Comparison of ENCODE assay signal across 8 cellular contexts in the genomic region with DNA sequence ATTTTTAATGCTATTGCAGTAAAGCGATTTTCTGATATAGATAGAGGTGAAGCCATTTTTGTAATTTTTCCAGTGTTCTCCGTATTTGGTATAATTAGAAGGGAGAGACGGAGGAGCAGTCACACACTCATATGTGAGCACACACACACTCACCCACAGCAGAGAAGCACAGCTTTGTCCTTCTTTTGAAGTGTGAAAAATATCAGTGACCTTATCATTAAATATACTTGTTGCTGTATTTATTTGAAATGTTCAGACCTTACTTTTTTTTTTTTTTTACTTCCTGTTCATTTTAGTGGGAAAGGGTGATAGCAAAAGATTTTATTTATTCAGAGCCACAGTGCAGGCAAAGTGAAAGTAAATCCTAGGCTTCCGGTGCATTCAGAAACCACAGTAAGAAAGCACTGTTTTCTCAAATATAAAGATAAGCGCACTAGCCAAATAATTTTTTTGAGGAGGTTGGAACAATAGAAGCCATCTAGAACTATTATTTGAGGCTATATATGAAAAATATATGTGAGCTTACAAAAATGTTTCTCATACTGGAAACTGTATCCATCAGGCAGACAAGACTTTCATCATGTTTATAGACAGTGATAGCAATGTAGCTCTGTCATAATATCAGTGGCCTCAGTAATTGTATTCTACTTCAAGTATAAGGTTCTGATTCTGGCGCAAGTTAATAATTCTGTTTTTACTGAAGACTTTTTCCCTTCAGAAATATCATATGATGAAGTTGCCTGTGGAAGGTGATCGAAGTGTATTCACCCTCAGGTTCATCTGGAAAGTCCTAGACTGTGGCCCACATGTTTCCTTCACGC. TPM values are rescaled to one million over a fixed set of nuclear protein-coding genes. Genes with fewer than 3 reads are reported as not detected.
A peak's percentile ranks its signal among the peaks of the same experiment; 100 is the strongest.
DNase-seq lines count a peak whose midpoint lies in the region; ATAC-seq, FAIRE-seq and TF ChIP-seq lines count a peak whose summit lies in the region.

No MANE protein-coding gene starts in this region.

- FAIRE-seq in small intestine (lab: Jason Lieb, UNC): no peak

- H2AFZ ChIP-seq in Loucy (ENCODE audit: low read length): no peak overlapping the region

- no peaks in the 10 kb centered on the region for H3K9me3 Mint-ChIP-seq in activated naive CD8-positive, alpha-beta T cell (ENCODE audit: low read depth)

- H3K79me2 ChIP-seq in Loucy (ENCODE audit: insufficient read depth, low read length): peaks cover 88% of the 10 kb centered on the region

- no peaks in the 10 kb centered on the region for H3K27me3 Mint-ChIP-seq in activated naive CD8-positive, alpha-beta T cell

- peak overlapping the region; percentile 85 for H3K27ac ChIP-seq in left ventricle myocardium inferior (replicated peaks)
- peak overlapping the region; percentile 60 to 62 for H3K27ac ChIP-seq in small intestine (ENCODE audit: low read depth in 1 of 2, low read length in 1 of 2)

- no peaks in the 10 kb centered on the region for H3K36me3 Mint-ChIP-seq in activated naive CD8-positive, alpha-beta T cell

- H3K4me1 Mint-ChIP-seq in activated naive CD8-positive, alpha-beta T cell (ENCODE audit: low read depth): peaks cover 69% of the 10 kb centered on the region

- H3K27me3 ChIP-seq in Loucy (ENCODE audit: insufficient read depth, low read length, poor library complexity, severe bottlenecking): no peaks in the 10 kb centered on the region
- H3K27me3 ChIP-seq in left ventricle myocardium inferior (ENCODE audit: low read depth): no peaks in the 10 kb centered on the region
- H3K27me3 ChIP-seq in small intestine (ENCODE audit: control insufficient read depth in 2 of 2, insufficient read depth in 2 of 2, low read length in 2 of 2): no peaks in the 10 kb centered on the region

- H3K4me1 ChIP-seq in Loucy (ENCODE audit: insufficient read depth, low read length, poor library complexity, severe bottlenecking) (peaks cover 28% of the 10 kb centered on the region), left ventricle myocardium inferior (peaks cover 68% of the 10 kb centered on the region), small intestine (ENCODE audit: control insufficient read depth in 2 of 2, insufficient read depth in 1 of 2, low read depth in 1 of 2, low read length in 1 of 2) (peaks cover 7 to 12% of the 10 kb centered on the region in 2 donors)

- ATAC-seq in GM19395 (IDR thresholded peaks at IDR 0.05; ENCODE audit: unreplicated experiment): peak; percentile 69
- no peak for ATAC-seq in HG03025 (IDR thresholded peaks at IDR 0.05; ENCODE audit: low FRiP score, unreplicated experiment)

- peak overlapping the region; percentile 93 for H3K27ac Mint-ChIP-seq in activated naive CD8-positive, alpha-beta T cell

- peak overlapping the region; percentile 77 for H3K4me2 ChIP-seq in Loucy (ENCODE audit: low read depth, low read length, poor library complexity, severe bottlenecking)

- H3K4me3 Mint-ChIP-seq in activated naive CD8-positive, alpha-beta T cell: peak overlapping the region; percentile 89

- H3K9me3 ChIP-seq in Loucy (ENCODE audit: insufficient read depth, low read depth, low read length) (no peaks in the 10 kb centered on the region), left ventricle myocardium inferior (replicated peaks) (no peaks in the 10 kb centered on the region), small intestine (ENCODE audit: control insufficient read depth, low read depth) (no peaks in the 10 kb centered on the region)

- no peaks in the 10 kb centered on the region for H4K20me1 ChIP-seq in Loucy (ENCODE audit: insufficient read depth, low read length, poor library complexity, severe bottlenecking)

- H3K4me3 ChIP-seq in Loucy (ENCODE audit: low read length, poor library complexity, severe bottlenecking) (peak overlapping the region; percentile 72), left ventricle myocardium inferior (peak overlapping the region; percentile 61), small intestine (ENCODE audit: low read depth in 1 of 2, low read length in 2 of 2) (peak overlapping the region in 1 of 2 donors; percentile 35)

- no peaks in the 10 kb centered on the region for H3K9me2 ChIP-seq in Loucy (replicated peaks; ENCODE audit: low read depth, low read length)

- peak; percentile 29 for DNase-seq in COLO829 (ENCODE audit: low spot score)
- DNase-seq in left ventricle myocardium inferior: no peak
- peak; percentile 62 for DNase-seq in small intestine
- DNase-seq in activated gamma-delta T cell (lab: John Stamatoyannopoulos, UW): no peak

- H3K36me3 ChIP-seq in Loucy (ENCODE audit: insufficient read depth, low read length) (no peaks in the 10 kb centered on the region), left ventricle myocardium inferior (no peaks in the 10 kb centered on the region), small intestine (ENCODE audit: control insufficient read depth in 2 of 2, insufficient read depth in 2 of 2, low read length in 2 of 2) (no peaks in the 10 kb centered on the region)

- 15 to 23% (median 23%) methylated on average over 8 of the region's 8 CpGs for WGBS in small intestine, 3 donors

- intact Hi-C loops in left ventricle myocardium inferior (cut with micrococcal nuclease): no loop called here

- TF ChIP-seq CTCF in Loucy (conservative IDR thresholded peaks at IDR 0.05; ENCODE audit: low read length): no peak
- no peak for TF ChIP-seq CTCF in left ventricle myocardium inferior (IDR thresholded peaks at IDR 0.05; ENCODE audit: borderline replicate concordance)

- H3K9ac ChIP-seq in Loucy (ENCODE audit: low read depth, low read length, poor library complexity, severe bottlenecking): peak overlapping the region; percentile 54

- H3F3A ChIP-seq in Loucy (ENCODE audit: low read depth): 0 out of 2 replicates have a peak, but pooled peaks cover 2% of the 10 kb centered on the region

RNA-seq across cellular contexts. Expression of a gene that starts 37.2 kb away (rescaled TPM):
- total RNA-seq in left ventricle myocardium inferior: 24.6 TPM
- polyA plus RNA-seq in small intestine: 10 to 100 TPM in 1 of 3 donors, 1 to 10 TPM in 2; 7.3 to 13.0 (median 7.6) TPM

RNA-seq across cellular contexts. Expression of a gene that starts 38.9 kb away (rescaled TPM):
- 77.3 TPM for total RNA-seq in left ventricle myocardium inferior
- polyA plus RNA-seq in small intestine: 10 to 100 TPM; 11.6 to 23.3 (median 21.0) TPM

Comparison
In these comparisons a context has a peak if more than half of its experiments do, and no peak if none do; other contexts are left out.
1. DNase-seq: peak in COLO829 (single experiment) and small intestine (single experiment); none in left ventricle myocardium inferior (single experiment) and activated gamma-delta T cell (single experiment).